ENCODE assay signal across 1 cellular context in genomic region chrX:15151267-15152196, GRCh38.
A peak's percentile ranks its signal among the peaks of the same experiment; 100 is the strongest.
TF ChIP-seq lines count a peak whose summit lies in the region.

No MANE protein-coding gene starts in this region.

TF ChIP-seq in GM12878, 131 proteins besides CTCF, POLR2A, EP300 and RAD21 (continued from another document):
- TF ChIP-seq BCL3 (IDR thresholded peaks at IDR 0.05; ENCODE audit: borderline replicate concordance, insufficient read depth, low read depth, low read length, poor library complexity, severe bottlenecking) (no peak), CEBPB (IDR thresholded peaks at IDR 0.05; ENCODE audit: borderline replicate concordance in 1 of 2, low read depth in 2 of 2, low read length in 2 of 2) (no peak), JUND (IDR thresholded peaks at IDR 0.05; ENCODE audit: low read depth, low read length) (0 out of 2 replicates have a peak, but pooled peaks have one; percentile 34), PML (IDR thresholded peaks at IDR 0.05; ENCODE audit: low read length) (no peak), IKZF2 (IDR thresholded peaks at IDR 0.05) (peak in 1 of 2 experiments; percentile 47; a peak in 2 of 4 replicates), IKZF1 (conservative IDR thresholded peaks at IDR 0.05) (peak; percentile 40), E4F1 (IDR thresholded peaks at IDR 0.05; ENCODE audit: borderline replicate concordance, partially characterized antibody) (no peak), E2F4 (IDR thresholded peaks at IDR 0.05; ENCODE audit: low read depth, low read length) (no peak), CBFB (IDR thresholded peaks at IDR 0.05; ENCODE audit: low read depth) (no peak), NR2C2 (IDR thresholded peaks at IDR 0.05; ENCODE audit: borderline replicate concordance, control insufficient read depth, insufficient read length, low read depth) (no peak), SMC3 (IDR thresholded peaks at IDR 0.05; ENCODE audit: borderline replicate concordance, low read length) (no peak), MYB (IDR thresholded peaks at IDR 0.05; ENCODE audit: borderline replicate concordance, low read depth, low read length) (no peak), ZNF207 (IDR thresholded peaks at IDR 0.05; ENCODE audit: borderline replicate concordance) (no peak), SMAD5 (IDR thresholded peaks at IDR 0.05; ENCODE audit: low read depth) (no peak), NR2F1 (conservative IDR thresholded peaks at IDR 0.05) (no peak), ATF7 (IDR thresholded peaks at IDR 0.05; ENCODE audit: low read depth) (peak; percentile 39; the same call in 1 of the 2 replicates), BRCA1 (IDR thresholded peaks at IDR 0.05; ENCODE audit: low read depth, low read length) (no peak), NBN (IDR thresholded peaks at IDR 0.05) (0 out of 2 replicates have a peak, but pooled peaks have one; percentile 30), BCL11A (IDR thresholded peaks at IDR 0.05; ENCODE audit: low read depth, low read length) (peak; percentile 2; the same call in 1 of the 2 replicates), MTA2 (IDR thresholded peaks at IDR 0.05; ENCODE audit: low read depth) (peak; percentile 78), ZNF217 (IDR thresholded peaks at IDR 0.05) (no peak; the same call in 1 of the 2 replicates), JUNB (IDR thresholded peaks at IDR 0.05) (peak; percentile 86), ASH2L (IDR thresholded peaks at IDR 0.05; ENCODE audit: borderline replicate concordance, low read depth) (0 out of 2 replicates have a peak, but pooled peaks have one; percentile 52), TCF3 (IDR thresholded peaks at IDR 0.05; ENCODE audit: borderline replicate concordance, insufficient read depth, low read depth, low read length) (no peak), HDGF (IDR thresholded peaks at IDR 0.05) (no peak), TCF12 (IDR thresholded peaks at IDR 0.05; ENCODE audit: low read depth, low read length) (no peak), ESRRA (IDR thresholded peaks at IDR 0.05; ENCODE audit: low read length) (no peak), SIN3A (IDR thresholded peaks at IDR 0.05; ENCODE audit: low read depth, low read length) (no peak), ZBTB11 (CRISPR knock-in tag; IDR thresholded peaks at IDR 0.05) (no peak), SKIL (IDR thresholded peaks at IDR 0.05; ENCODE audit: low read depth, poor library complexity, severe bottlenecking) (peak; percentile 20), NFIC (IDR thresholded peaks at IDR 0.05; ENCODE audit: low read depth, low read length) (peak; percentile 50; the same call in 1 of the 2 replicates)
- TF ChIP-seq, protein P1, sequence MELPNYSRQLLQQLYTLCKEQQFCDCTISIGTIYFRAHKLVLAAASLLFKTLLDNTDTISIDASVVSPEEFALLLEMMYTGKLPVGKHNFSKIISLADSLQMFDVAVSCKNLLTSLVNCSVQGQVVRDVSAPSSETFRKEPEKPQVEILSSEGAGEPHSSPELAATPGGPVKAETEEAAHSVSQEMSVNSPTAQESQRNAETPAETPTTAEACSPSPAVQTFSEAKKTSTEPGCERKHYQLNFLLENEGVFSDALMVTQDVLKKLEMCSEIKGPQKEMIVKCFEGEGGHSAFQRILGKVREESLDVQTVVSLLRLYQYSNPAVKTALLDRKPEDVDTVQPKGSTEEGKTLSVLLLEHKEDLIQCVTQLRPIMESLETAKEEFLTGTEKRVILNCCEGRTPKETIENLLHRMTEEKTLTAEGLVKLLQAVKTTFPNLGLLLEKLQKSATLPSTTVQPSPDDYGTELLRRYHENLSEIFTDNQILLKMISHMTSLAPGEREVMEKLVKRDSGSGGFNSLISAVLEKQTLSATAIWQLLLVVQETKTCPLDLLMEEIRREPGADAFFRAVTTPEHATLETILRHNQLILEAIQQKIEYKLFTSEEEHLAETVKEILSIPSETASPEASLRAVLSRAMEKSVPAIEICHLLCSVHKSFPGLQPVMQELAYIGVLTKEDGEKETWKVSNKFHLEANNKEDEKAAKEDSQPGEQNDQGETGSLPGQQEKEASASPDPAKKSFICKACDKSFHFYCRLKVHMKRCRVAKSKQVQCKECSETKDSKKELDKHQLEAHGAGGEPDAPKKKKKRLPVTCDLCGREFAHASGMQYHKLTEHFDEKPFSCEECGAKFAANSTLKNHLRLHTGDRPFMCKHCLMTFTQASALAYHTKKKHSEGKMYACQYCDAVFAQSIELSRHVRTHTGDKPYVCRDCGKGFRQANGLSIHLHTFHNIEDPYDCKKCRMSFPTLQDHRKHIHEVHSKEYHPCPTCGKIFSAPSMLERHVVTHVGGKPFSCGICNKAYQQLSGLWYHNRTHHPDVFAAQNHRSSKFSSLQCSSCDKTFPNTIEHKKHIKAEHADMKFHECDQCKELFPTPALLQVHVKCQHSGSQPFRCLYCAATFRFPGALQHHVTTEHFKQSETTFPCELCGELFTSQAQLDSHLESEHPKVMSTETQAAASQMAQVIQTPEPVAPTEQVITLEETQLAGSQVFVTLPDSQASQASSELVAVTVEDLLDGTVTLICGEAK (IDR thresholded peaks at IDR 0.05; ENCODE audit: borderline replicate concordance): no peak
TF ChIP-seq in GM12878: peak in this region for 19.
